Comparison of ENCODE assay signal across 8 cellular contexts in the genomic region with DNA sequence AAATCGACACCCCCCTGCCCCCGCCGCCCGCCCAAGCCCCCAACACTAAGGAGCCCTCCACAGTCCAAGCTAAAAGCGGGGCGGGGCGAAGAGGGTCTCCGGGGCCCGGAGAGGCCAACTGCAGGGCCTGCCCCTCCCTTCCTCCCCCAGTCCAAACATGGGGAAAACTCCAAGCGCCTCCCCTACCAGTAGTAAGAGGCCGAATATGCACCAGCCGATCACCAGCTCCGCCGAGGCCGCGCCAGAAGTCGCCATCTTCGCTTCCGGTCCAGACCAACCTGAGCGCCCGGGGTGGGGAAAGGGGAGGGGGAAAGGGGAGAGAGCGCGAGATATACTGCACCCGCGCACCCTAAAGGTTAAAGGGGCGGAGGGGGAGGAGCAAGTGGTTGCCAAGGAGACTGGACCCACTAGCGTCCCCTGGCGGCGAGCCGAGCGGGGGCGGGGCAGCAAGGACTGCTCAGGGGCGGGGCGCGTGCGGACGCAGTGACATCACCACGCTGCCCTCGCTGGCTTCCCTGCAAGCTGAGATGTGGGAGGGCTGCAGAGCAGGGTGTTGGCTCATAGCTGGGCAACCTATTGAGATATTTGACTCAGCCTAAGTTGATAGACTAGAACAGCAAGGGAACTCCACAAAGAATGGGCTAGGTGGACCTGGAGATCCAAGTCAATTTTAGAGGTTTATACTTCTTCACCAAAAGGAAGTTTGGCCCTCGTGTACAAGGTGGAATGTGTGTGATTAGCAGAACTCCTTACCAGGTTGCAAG. TPM values are rescaled to one million over a fixed set of nuclear protein-coding genes. Genes with fewer than 3 reads are reported as not detected.
DNase-seq lines count a peak whose midpoint lies in the region; ATAC-seq, FAIRE-seq and TF ChIP-seq lines count a peak whose summit lies in the region.

Gene LMBRD1 (minus strand): TSS at position 384 of the 764 bp plus-strand sequence. CDS start 129 bp downstream, at position 255.

- peak within 1 kb of the TSS; percentile 84 for H3K27ac Mint-ChIP-seq in chondrocyte (ENCODE audit: unreplicated experiment)

- peak within 1 kb of the TSS; percentile 81 for H3K4me3 Mint-ChIP-seq in chondrocyte (ENCODE audit: unreplicated experiment)

- peak; percentile 77 for TF ChIP-seq POLR2A in GM19193 (IDR thresholded peaks at IDR 0.05; ENCODE audit: extremely low read depth, insufficient read depth, insufficient read length)

- FAIRE-seq in kidney (lab: Jason Lieb, UNC): peak; percentile 13

- H3K36me3 ChIP-seq in BE2C (no peaks in the 10 kb centered on the region), kidney (ENCODE audit: control insufficient read depth in 1 of 2, insufficient read depth in 2 of 2, low read length in 2 of 2) (no peaks in the 10 kb centered on the region)

- H3K9me3 Mint-ChIP-seq in chondrocyte (ENCODE audit: low read depth): peaks cover 6% of the 10 kb centered on the region

- DNase-seq in BE2C (peak; percentile 98), NCI-H510A (lab: John Stamatoyannopoulos, UW) (peak; percentile 83), chondrocyte (ENCODE audit: low spot score) (peak; percentile 95), kidney (peak; percentile 99)
- peak; percentile 97 to 99 for DNase-seq in activated CD4-positive, alpha-beta T cell treated with anti-CD3 and anti-CD28 coated beads for 24 hours (ENCODE audit: low read depth in 2 of 2)
- peak; percentile 98 for DNase-seq in stimulated activated CD4-positive, alpha-beta T cell treated with anti-CD3 and anti-CD28 coated beads, Interleukin-15, amount 100 ng/mL, for 24 hours

- no peaks in the 10 kb centered on the region for H3K36me3 Mint-ChIP-seq in chondrocyte (ENCODE audit: low read depth)

- H3K27me3 ChIP-seq in BE2C: no peaks in the 10 kb centered on the region

- H3K9me3 ChIP-seq in BE2C: no peaks in the 10 kb centered on the region
- H3K9me3 ChIP-seq in kidney (ENCODE audit: control insufficient read depth in 1 of 2, low read length in 2 of 2): no peaks in the 10 kb centered on the region

- peaks cover 23% of the 10 kb centered on the region for H3K4me1 Mint-ChIP-seq in chondrocyte (ENCODE audit: low read depth)

- H3K9ac ChIP-seq in kidney (ENCODE audit: low read length in 2 of 2): peak within 1 kb of the TSS; percentile 81 to 92

- peak; percentile 81 for TF ChIP-seq CTCF in BE2C (IDR thresholded peaks at IDR 0.05; ENCODE audit: low read depth, low read length)
- TF ChIP-seq CTCF in chondrocyte (IDR thresholded peaks at IDR 0.05): peak; percentile 97
- TF ChIP-seq CTCF in kidney (IDR thresholded peaks at IDR 0.05; ENCODE audit: borderline replicate concordance, extremely low read depth, insufficient read depth): peak; percentile 88

- no peaks in the 10 kb centered on the region for H3K27me3 Mint-ChIP-seq in chondrocyte (ENCODE audit: low read depth)

- H3K4me1 ChIP-seq in BE2C (peaks cover 3% of the 10 kb centered on the region; the same call in 1 of the 2 replicates), kidney (ENCODE audit: control insufficient read depth in 1 of 2, insufficient read depth in 1 of 2, low read depth in 1 of 2, low read length in 2 of 2) (peaks cover 7 to 9% of the 10 kb centered on the region in 2 donors)

- H3K27ac ChIP-seq in kidney (ENCODE audit: low read depth in 2 of 2, low read length in 2 of 2): peak within 1 kb of the TSS; percentile 94 to 97

- peak; percentile 97 for ATAC-seq in HG03439 (IDR thresholded peaks at IDR 0.05; ENCODE audit: unreplicated experiment)

- intact Hi-C loops in kidney (cut with DNase I): no loop called here

- H3K4me3 ChIP-seq in BE2C (ENCODE audit: low read depth, low read length) (peak within 1 kb of the TSS; percentile 82), kidney (ENCODE audit: low read length in 2 of 2) (peak within 1 kb of the TSS; percentile 91 to 95)

RNA-seq across cellular contexts. Expression of gene LMBRD1, which starts in this region (rescaled TPM):
- 18.4 TPM for polyA plus RNA-seq in BE2C (2012; ENCODE audit: insufficient read depth, insufficient read length, low read depth)
- total RNA-seq in chondrocyte (28.7 to 36.1 TPM (median 28.8 TPM) in 3 replicates), kidney (91.3 TPM)
- 102 TPM for polyA plus RNA-seq in kidney (ENCODE audit: insufficient read depth, low read depth, low replicate concordance)

Comparison
In these comparisons a context has a peak if more than half of its experiments do, and no peak if none do; other contexts are left out.
1. Peak in every context shown above with its lines: DNase-seq, ATAC-seq, H3K4me3 ChIP-seq and H3K27ac ChIP-seq.